In genomic region chr1:228308628-228309547, GRCh38 we compare ENCODE assay signal across 15 cellular contexts.
DNase-seq lines count a peak whose midpoint lies in the region; ATAC-seq and TF ChIP-seq lines count a peak whose summit lies in the region.
"Had no signal": no experiment of that assay in that cellular context is flagged by ENCODE, and none has a peak within 500 bp of the region (broad histone marks: within the 10 kb centered on the region; RNA-seq: fewer than 3 reads in every experiment).

No MANE protein-coding gene starts in this region.

- H3K9me3 Mint-ChIP-seq in HFFc6: peaks cover 45% of the 10 kb centered on the region

- peak; percentile 13; the same call in 1 of the 2 replicates for TF ChIP-seq CTCF in BJ (IDR thresholded peaks at IDR 0.05; ENCODE audit: insufficient read depth, low read depth, low read length)
- TF ChIP-seq CTCF in GM12873 (IDR thresholded peaks at IDR 0.05; ENCODE audit: insufficient read depth, low read depth, low read length, missing control alignments): peak; percentile 25
- TF ChIP-seq CTCF in Panc1 (IDR thresholded peaks at IDR 0.05): no peak; the same call in 1 of the 2 replicates
- no peak for TF ChIP-seq CTCF in GM13977 (IDR thresholded peaks at IDR 0.05; ENCODE audit: extremely low read depth, insufficient read depth, missing control alignments)
- no peak for TF ChIP-seq CTCF in HFFc6 (IDR thresholded peaks at IDR 0.05)

- no peaks in the 10 kb centered on the region for H3K36me3 ChIP-seq in BJ (ENCODE audit: control insufficient read depth, insufficient read depth, low read length)
- H3K36me3 ChIP-seq in Panc1 (ENCODE audit: control insufficient read depth, insufficient read depth, low read length): no peaks in the 10 kb centered on the region
- H3K36me3 ChIP-seq: suprapubic skin had no signal

- POLR2A ChIA-PET in BJ (lab: Charles Lee): no interaction called here
- POLR2A ChIA-PET in Panc1 (lab: Charles Lee): no interaction called here

- H3K27me3 ChIP-seq in BJ (ENCODE audit: control insufficient read depth, insufficient read depth, low read length) (no peaks in the 10 kb centered on the region), Panc1 (ENCODE audit: control insufficient read depth, insufficient read depth, low read length) (no peaks in the 10 kb centered on the region)
- H3K27me3 ChIP-seq: gastrocnemius medialis, suprapubic skin had no signal

- no peaks in the 10 kb centered on the region for H3K36me3 Mint-ChIP-seq in HFFc6 (ENCODE audit: low read depth)

- in situ Hi-C loops in Panc1 (cut with HindIII; ENCODE audit: low pct_unique_long_range_greater_than_20kb, low sequenced_read_pairs): no loop called here
- in situ Hi-C loops in GM13977 (cut with MboI; ENCODE audit: low pct_unique_long_range_greater_than_20kb, low sequenced_read_pairs, unreplicated experiment): no loop called here

- H3K27ac Mint-ChIP-seq in HFFc6: no peak overlapping the region
- H3K27ac Mint-ChIP-seq: activated T-cell treated with anti-CD3 and anti-CD28 coated beads, Interleukin-2, amount 50 U/mL, for 72 hours; effector memory CD8-positive, alpha-beta T cell had no signal

- no peak overlapping the region for H3K4me3 Mint-ChIP-seq in HFFc6
- H3K4me3 Mint-ChIP-seq: activated T-cell treated with anti-CD3 and anti-CD28 coated beads, Interleukin-2, amount 50 U/mL, for 72 hours; effector memory CD8-positive, alpha-beta T cell had no signal

- peaks cover 3% of the 10 kb centered on the region; the same call in 1 of the 2 replicates for H3K27me3 Mint-ChIP-seq in HFFc6 (ENCODE audit: insufficient read depth)

- CTCF ChIA-PET in BJ (lab: Yijun Ruan, JAX): interaction anchor here (0.6 kb wide), 2 partner anchors 37 to 928 kb away, joined by 3 read pairs; no protein-coding TSS in a partner anchor
- CTCF ChIA-PET in Panc1 (lab: Charles Lee): no interaction called here

- intact Hi-C loops in Panc1 (cut with micrococcal nuclease; ENCODE audit: unreplicated experiment): no loop called here

- H3K27ac ChIP-seq in Panc1 (ENCODE audit: low read length): no peak overlapping the region
- H3K27ac ChIP-seq: SK-N-MC, suprapubic skin had no signal

- no TSS peak for BruUV-seq in Panc1 (replicated peaks; lab: Mats Ljungman, UMichigan)

- H3K4me1 ChIP-seq in Panc1 (ENCODE audit: control insufficient read depth, insufficient read depth, low read length): no peaks in the 10 kb centered on the region
- H3K4me1 ChIP-seq: Caco-2, suprapubic skin had no signal

- no peaks in the 10 kb centered on the region for H3K9me3 ChIP-seq in Panc1 (ENCODE audit: control insufficient read depth, insufficient read depth, low read depth, low read length)
- H3K9me3 ChIP-seq: gastrocnemius medialis, suprapubic skin had no signal

- ATAC-seq in Panc1: peak; percentile 57; the same call in 1 of the 2 replicates
- ATAC-seq: activated T-cell treated with anti-CD3 and anti-CD28 coated beads, Interleukin-2, amount 50 U/mL, for 72 hours; effector memory CD8-positive, alpha-beta T cell; gastrocnemius medialis; left cardiac atrium had no signal

- H3K4me3 ChIP-seq in BJ (ENCODE audit: low read depth, low read length) (no peak overlapping the region), Panc1 (ENCODE audit: low read depth in 2 of 2, low read length in 2 of 2) (no peak overlapping the region)
- H3K4me3 ChIP-seq: gastrocnemius medialis, SK-N-MC, suprapubic skin had no signal

- DNase-seq in BJ (ENCODE audit: low read depth) (no peak), Panc1 (ENCODE audit: low read depth, low spot score) (no peak), iPS-NIHi7 (ENCODE audit: extremely low spot score) (peak; percentile 81), GM13977 (ENCODE audit: low spot score) (no peak), HFFc6 (no peak), NCI-H510A (lab: John Stamatoyannopoulos, UW) (no peak)
- DNase-seq: activated T-cell treated with anti-CD3 and anti-CD28 coated beads, Interleukin-2, amount 50 U/mL, for 72 hours; effector memory CD8-positive, alpha-beta T cell; left cardiac atrium; NCI-H1417 had no signal

- H3K4me1 Mint-ChIP-seq in HFFc6 (ENCODE audit: low read depth): no peaks in the 10 kb centered on the region

Comparison
In these comparisons a context has a peak if more than half of its experiments do, and no peak if none do; other contexts are left out.
1. CTCF ChIP-seq: peak in BJ (single experiment) and GM12873 (single experiment); none in Panc1 (single experiment), GM13977 (single experiment) and HFFc6 (single experiment).